In genomic region chr4:94801016-94801415, GRCh38 we compare ENCODE assay signal across 6 cellular contexts. TPM values are rescaled to one million over a fixed set of nuclear protein-coding genes. Genes with fewer than 3 reads are reported as not detected.
"Had no signal": no experiment of that assay in that cellular context is flagged by ENCODE, and none has a peak within 500 bp of the region (broad histone marks: within the 10 kb centered on the region; RNA-seq: fewer than 3 reads in every experiment).

No MANE protein-coding gene starts in this region.

- H3K36me3 Mint-ChIP-seq: IgD-negative memory B cell had no signal

- ATAC-seq: GM23338, HCT116, HepG2 had no signal

- H3K27me3 Mint-ChIP-seq: IgD-negative memory B cell had no signal

- H3K9me3 Mint-ChIP-seq: GM23338 had no signal

- H3K27ac Mint-ChIP-seq: GM23338, IgD-negative memory B cell had no signal

- H3K4me3 Mint-ChIP-seq: GM23338, IgD-negative memory B cell had no signal

- DNase-seq: H7, KBM-7 had no signal

RNA-seq across cellular contexts. Expression of gene BMPR1B, which starts 43.3 kb away (rescaled TPM):
- polyA plus RNA-seq: HepG2, IgD-negative memory B cell had no signal
